13 cellular contexts compared by ENCODE assay signal in the genomic region with DNA sequence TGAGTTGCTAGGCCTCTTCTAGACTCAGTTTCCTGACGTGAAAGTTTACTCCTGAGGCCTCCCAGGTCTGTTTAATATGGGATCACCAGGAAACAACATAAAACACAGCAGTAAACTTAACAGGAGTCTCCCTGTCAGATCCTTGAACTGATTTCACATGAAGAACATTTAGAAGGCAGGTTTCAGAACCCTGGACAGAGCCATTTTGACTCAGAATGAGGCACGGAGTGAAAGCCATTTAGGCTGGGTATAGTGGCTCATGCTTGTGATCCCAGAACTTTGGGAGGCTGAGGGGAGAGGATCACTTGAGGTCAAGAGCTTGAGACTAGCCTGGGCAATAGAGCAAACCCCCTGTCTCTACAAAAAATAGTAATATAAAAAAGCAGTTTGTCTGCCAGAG.
A peak's percentile ranks its signal among the peaks of the same experiment; 100 is the strongest.
DNase-seq lines count a peak whose midpoint lies in the region; ATAC-seq and TF ChIP-seq lines count a peak whose summit lies in the region.
"Had no signal": no experiment of that assay in that cellular context is flagged by ENCODE, and none has a peak within 500 bp of the region (broad histone marks: within the 10 kb centered on the region; RNA-seq: fewer than 3 reads in every experiment).

No MANE protein-coding gene starts in this region.

- H3K9me3 Mint-ChIP-seq in type B pancreatic cell: no peaks in the 10 kb centered on the region

- H2BK5ac ChIP-seq in mesendoderm (ENCODE audit: low read length): no peak overlapping the region

- H3K27ac ChIP-seq in mesendoderm (ENCODE audit: low read depth, low read length): no peak overlapping the region
- H3K27ac ChIP-seq: brain microvascular endothelial cell had no signal

- WGBS in mesendoderm (ENCODE audit: extremely low coverage, insufficient coverage, low lambda C conversion rate): no CpG with 5 or more reads among the region's 2 CpGs

- H3K27me3 ChIP-seq in mesendoderm (ENCODE audit: insufficient read depth, low read length, poor library complexity): no peaks in the 10 kb centered on the region
- H3K27me3 ChIP-seq: brain microvascular endothelial cell had no signal

- intact Hi-C loops in left cardiac atrium (cut with DNase I): no loop called here

- no peak overlapping the region for H3K4me3 Mint-ChIP-seq in type B pancreatic cell
- H3K4me3 Mint-ChIP-seq: T-helper 17 cell had no signal

- no peak overlapping the region for H2BK120ac ChIP-seq in mesendoderm (ENCODE audit: low read depth, low read length)

- no peak for TF ChIP-seq CTCF in type B pancreatic cell (conservative IDR thresholded peaks at IDR 0.05)

- peaks cover 1% of the 10 kb centered on the region for H3K4me1 ChIP-seq in mesendoderm (ENCODE audit: control insufficient read depth, low read depth, low read length)

- DNase-seq in NCI-H82 (lab: John Stamatoyannopoulos, UW): peak; percentile 19
- no peak for DNase-seq in NCI-H82 treated with DMSO at 0.1 percent for 48 hours (lab: John Stamatoyannopoulos, UW; ENCODE audit: unreplicated experiment)
- peak; percentile 5 for DNase-seq in M059J (ENCODE audit: low read depth)
- DNase-seq in T47D (ENCODE audit: low read depth in 1 of 2, low spot score in 1 of 2): peak; percentile 36 to 82
- DNase-seq in mesendoderm: peak; percentile 71
- no peak for DNase-seq in left cardiac atrium
- DNase-seq in type B pancreatic cell (ENCODE audit: extremely low spot score, unreplicated experiment): no peak
- no peak for DNase-seq in T-helper 1 cell
- DNase-seq: activated T-cell treated with anti-CD3 and anti-CD28 coated beads, Interleukin-2, amount 50 U/mL, for 1 hour; brain microvascular endothelial cell; GDM1; midbrain; T-helper 17 cell had no signal

- H3K36me3 Mint-ChIP-seq in type B pancreatic cell: no peaks in the 10 kb centered on the region

- H3K79me2 ChIP-seq in mesendoderm (ENCODE audit: control insufficient read depth, insufficient read depth, low read length): no peaks in the 10 kb centered on the region

- peaks cover 8% of the 10 kb centered on the region for H3K27me3 Mint-ChIP-seq in type B pancreatic cell

- in situ Hi-C loops in T47D (cut with HindIII; ENCODE audit: low pct_unique_long_range_greater_than_20kb, low sequenced_read_pairs): no loop called here

- H3K18ac ChIP-seq in mesendoderm (ENCODE audit: low read length): no peak overlapping the region

- H3K4me3 ChIP-seq in mesendoderm (ENCODE audit: low read length): no peak overlapping the region

- H3K79me1 ChIP-seq in mesendoderm (ENCODE audit: low read length): no peaks in the 10 kb centered on the region

- no peak overlapping the region for H3K23ac ChIP-seq in mesendoderm (ENCODE audit: low read length)

- no peak overlapping the region for H3K4me2 ChIP-seq in mesendoderm (ENCODE audit: low read length)

- no peak overlapping the region for H4K5ac ChIP-seq in mesendoderm (ENCODE audit: low read length)

- H3K27ac Mint-ChIP-seq in type B pancreatic cell: no peak overlapping the region
- H3K27ac Mint-ChIP-seq: T-helper 17 cell had no signal

- H4K8ac ChIP-seq in mesendoderm (ENCODE audit: low read depth, low read length): no peak overlapping the region

- no peak for ATAC-seq in left cardiac atrium
- ATAC-seq: T-helper 17 cell had no signal

- no peaks in the 10 kb centered on the region for H3K36me3 ChIP-seq in mesendoderm (ENCODE audit: control insufficient read depth, insufficient read depth, low read length)
- H3K36me3 ChIP-seq: brain microvascular endothelial cell had no signal

- no peak overlapping the region for H3K9ac ChIP-seq in mesendoderm (ENCODE audit: low read length)

- no peaks in the 10 kb centered on the region for H3K4me1 Mint-ChIP-seq in type B pancreatic cell (ENCODE audit: unreplicated experiment)
- H3K4me1 Mint-ChIP-seq: T-helper 17 cell had no signal

- H2AK5ac ChIP-seq in mesendoderm (ENCODE audit: low read length): no peak overlapping the region

- H2BK15ac ChIP-seq in mesendoderm (replicated peaks; ENCODE audit: low read depth): no peak overlapping the region

- H3K56ac ChIP-seq in mesendoderm (ENCODE audit: low read length): no peak overlapping the region

- H3K4ac ChIP-seq in mesendoderm (ENCODE audit: low read depth, low read length): no peak overlapping the region

Comparison
In these comparisons a context has a peak if more than half of its experiments do, and no peak if none do; other contexts are left out.
1. DNase-seq: peak in NCI-H82 (single experiment), M059J (single experiment), T47D (2 of 2) and mesendoderm (single experiment); none in NCI-H82 treated with DMSO at 0.1 percent for 48 hours (single experiment), left cardiac atrium (single experiment), type B pancreatic cell (single experiment) and T-helper 1 cell (0 of 5).